In the genomic region with DNA sequence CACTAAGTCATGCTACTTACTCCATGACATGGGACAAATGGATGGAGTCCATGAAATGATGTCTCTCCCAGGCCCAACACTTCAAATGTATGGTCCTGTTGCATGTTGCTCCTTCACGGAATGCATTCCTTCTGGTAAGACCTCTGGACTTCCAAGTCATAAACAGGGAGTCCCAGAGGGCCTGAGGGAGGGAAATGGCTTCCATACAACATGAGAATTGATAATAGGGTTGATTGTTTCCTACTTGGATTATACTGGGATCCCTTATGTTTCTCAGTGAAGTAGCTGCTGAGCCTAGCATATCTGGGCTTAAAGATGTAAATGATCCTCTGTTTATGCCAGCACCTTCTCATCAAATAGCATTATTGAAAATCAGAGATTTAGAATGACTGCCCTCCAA, we compare ENCODE assay signal across 6 cellular contexts.
"Had no signal": no experiment of that assay in that cellular context is flagged by ENCODE, and none has a peak within 500 bp of the region (broad histone marks: within the 10 kb centered on the region; RNA-seq: fewer than 3 reads in every experiment).

No MANE protein-coding gene starts in this region.

- H2AFZ ChIP-seq: GM23338 had no signal

- FAIRE-seq: H1, H54, HepG2 had no signal

- H3K4me3 ChIP-seq: GM23338 had no signal

- H3K4me2 ChIP-seq: GM23338 had no signal

- DNase-seq: H9, HCEC 1CT had no signal
